1 cellular context compared by ENCODE assay signal in genomic region chr20:36745234-36745926, GRCh38.
TF ChIP-seq lines count a peak whose summit lies in the region.

No MANE protein-coding gene starts in this region.

TF ChIP-seq in HEK293, 187 proteins besides CTCF, POLR2A, EP300 and RAD21 (continued from another document):
- TF ChIP-seq ZNF510 (tag by site-specific recombination; IDR thresholded peaks at IDR 0.05; ENCODE audit: insufficient replicate concordance): no peak
- TF ChIP-seq GLI4 (tag by site-specific recombination; IDR thresholded peaks at IDR 0.05): no peak
- TF ChIP-seq GFI1B (tag by site-specific recombination; IDR thresholded peaks at IDR 0.05): 0 out of 2 replicates have a peak, but pooled peaks have one; percentile 5
- no peak for TF ChIP-seq ZNF654 (tag by site-specific recombination; IDR thresholded peaks at IDR 0.05; ENCODE audit: low read depth)
- no peak for TF ChIP-seq ZNF132 (tag by site-specific recombination; IDR thresholded peaks at IDR 0.05; ENCODE audit: borderline replicate concordance)
- TF ChIP-seq ZBTB20 (tag by site-specific recombination; IDR thresholded peaks at IDR 0.05): peak; percentile 52; the same call in 1 of the 2 replicates
- TF ChIP-seq ZBTB17 (tag by site-specific recombination; IDR thresholded peaks at IDR 0.05): peak; percentile 75
- TF ChIP-seq, protein P1, sequence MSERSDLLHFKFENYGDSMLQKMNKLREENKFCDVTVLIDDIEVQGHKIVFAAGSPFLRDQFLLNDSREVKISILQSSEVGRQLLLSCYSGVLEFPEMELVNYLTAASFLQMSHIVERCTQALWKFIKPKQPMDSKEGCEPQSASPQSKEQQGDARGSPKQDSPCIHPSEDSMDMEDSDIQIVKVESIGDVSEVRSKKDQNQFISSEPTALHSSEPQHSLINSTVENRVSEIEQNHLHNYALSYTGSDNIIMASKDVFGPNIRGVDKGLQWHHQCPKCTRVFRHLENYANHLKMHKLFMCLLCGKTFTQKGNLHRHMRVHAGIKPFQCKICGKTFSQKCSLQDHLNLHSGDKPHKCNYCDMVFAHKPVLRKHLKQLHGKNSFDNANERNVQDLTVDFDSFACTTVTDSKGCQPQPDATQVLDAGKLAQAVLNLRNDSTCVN (tag by site-specific recombination; optimal IDR thresholded peaks at IDR 0.05): peak; percentile 52
- TF ChIP-seq HOXA7 (CRISPR knock-in tag; IDR thresholded peaks at IDR 0.05; ENCODE audit: borderline replicate concordance): no peak
- TF ChIP-seq BCL11A (tag by site-specific recombination; IDR thresholded peaks at IDR 0.05; ENCODE audit: low read depth): no peak
- no peak; the same call in 1 of the 2 replicates for TF ChIP-seq ZNF341 (tag by site-specific recombination; IDR thresholded peaks at IDR 0.05; ENCODE audit: low read depth)
- TF ChIP-seq ZNF362 (tag by site-specific recombination; IDR thresholded peaks at IDR 0.05): peak; percentile 19; the same call in 1 of the 2 replicates
- TF ChIP-seq ZNF530 (tag by site-specific recombination; IDR thresholded peaks at IDR 0.05; ENCODE audit: low read depth): no peak
- TF ChIP-seq ZIC2 (tag by site-specific recombination; IDR thresholded peaks at IDR 0.05): 0 out of 2 replicates have a peak, but pooled peaks have one; percentile 40
- peak; percentile 8; the same call in 1 of the 2 replicates for TF ChIP-seq ZNF600 (tag by site-specific recombination; IDR thresholded peaks at IDR 0.05)
- TF ChIP-seq REPIN1 (tag by site-specific recombination; IDR thresholded peaks at IDR 0.05; ENCODE audit: low read depth): 0 out of 2 replicates have a peak, but pooled peaks have one; percentile 8
- no peak for TF ChIP-seq ZNF112 (tag by site-specific recombination; IDR thresholded peaks at IDR 0.05)
- TF ChIP-seq ZNF670 (tag by site-specific recombination; IDR thresholded peaks at IDR 0.05; ENCODE audit: low read depth): no peak
- TF ChIP-seq ZNF677 (tag by site-specific recombination; IDR thresholded peaks at IDR 0.05): no peak
- TF ChIP-seq ZNF561 (tag by site-specific recombination; IDR thresholded peaks at IDR 0.05; ENCODE audit: borderline replicate concordance): no peak
- TF ChIP-seq, protein P2, sequence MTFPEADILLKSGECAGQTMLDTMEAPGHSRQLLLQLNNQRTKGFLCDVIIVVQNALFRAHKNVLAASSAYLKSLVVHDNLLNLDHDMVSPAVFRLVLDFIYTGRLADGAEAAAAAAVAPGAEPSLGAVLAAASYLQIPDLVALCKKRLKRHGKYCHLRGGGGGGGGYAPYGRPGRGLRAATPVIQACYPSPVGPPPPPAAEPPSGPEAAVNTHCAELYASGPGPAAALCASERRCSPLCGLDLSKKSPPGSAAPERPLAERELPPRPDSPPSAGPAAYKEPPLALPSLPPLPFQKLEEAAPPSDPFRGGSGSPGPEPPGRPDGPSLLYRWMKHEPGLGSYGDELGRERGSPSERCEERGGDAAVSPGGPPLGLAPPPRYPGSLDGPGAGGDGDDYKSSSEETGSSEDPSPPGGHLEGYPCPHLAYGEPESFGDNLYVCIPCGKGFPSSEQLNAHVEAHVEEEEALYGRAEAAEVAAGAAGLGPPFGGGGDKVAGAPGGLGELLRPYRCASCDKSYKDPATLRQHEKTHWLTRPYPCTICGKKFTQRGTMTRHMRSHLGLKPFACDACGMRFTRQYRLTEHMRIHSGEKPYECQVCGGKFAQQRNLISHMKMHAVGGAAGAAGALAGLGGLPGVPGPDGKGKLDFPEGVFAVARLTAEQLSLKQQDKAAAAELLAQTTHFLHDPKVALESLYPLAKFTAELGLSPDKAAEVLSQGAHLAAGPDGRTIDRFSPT (tag by site-specific recombination; IDR thresholded peaks at IDR 0.05): peak; percentile 39; the same call in 1 of the 2 replicates
- no peak for TF ChIP-seq ZNF580 (tag by site-specific recombination; IDR thresholded peaks at IDR 0.05)
